8 cellular contexts compared by ENCODE assay signal in the genomic region with DNA sequence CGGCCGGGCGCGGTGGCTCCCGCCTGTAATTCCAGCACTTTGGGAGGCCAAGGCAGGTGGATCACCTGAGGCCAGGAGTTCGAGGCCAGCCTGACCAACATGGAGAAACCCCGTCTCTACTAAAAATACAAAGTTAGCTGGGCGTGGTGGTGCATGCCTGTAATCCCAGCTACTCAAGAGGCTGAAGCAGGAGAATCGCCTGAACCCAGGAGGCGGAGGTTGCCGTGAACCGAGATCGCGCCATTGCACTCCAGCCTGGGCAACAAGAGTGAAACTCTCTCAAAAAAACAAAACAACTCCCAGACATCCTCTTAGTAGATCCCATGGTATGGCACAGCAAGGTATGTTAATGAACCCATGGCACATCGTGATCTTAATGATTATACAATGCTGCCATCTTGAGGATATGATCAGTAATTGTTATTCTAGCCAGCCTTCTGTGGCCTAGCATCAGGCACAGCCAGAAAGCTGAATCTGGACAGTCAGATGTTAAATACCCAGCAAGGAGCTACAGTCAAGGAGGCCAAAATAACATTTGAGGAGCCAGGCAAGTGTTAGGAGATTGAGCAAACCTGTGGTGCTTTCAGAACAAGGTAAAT. TPM values are rescaled to one million over a fixed set of nuclear protein-coding genes. Genes with fewer than 3 reads are reported as not detected.
A peak's percentile ranks its signal among the peaks of the same experiment; 100 is the strongest.
DNase-seq lines count a peak whose midpoint lies in the region; ATAC-seq, FAIRE-seq and TF ChIP-seq lines count a peak whose summit lies in the region.
"Not testable (repeated sequence)": the region's sequence is repeated elsewhere in the genome, so short reads cannot be mapped to it uniquely, and the experiment has no call there.

No MANE protein-coding gene starts in this region.

- not testable (repeated sequence) for TF ChIP-seq POLR2A in endothelial cell of umbilical vein (IDR thresholded peaks at IDR 0.05; ENCODE audit: low read depth, low read length)

- TF ChIP-seq CTCF in WERI-Rb-1 (IDR thresholded peaks at IDR 0.05; ENCODE audit: low read depth, low read length), result peak; percentile 37
- peak in 1 of 2 donors; percentile 44 for TF ChIP-seq CTCF in endothelial cell of umbilical vein (IDR thresholded peaks at IDR 0.05; ENCODE audit: extremely low read depth in 1 of 2, insufficient read depth in 1 of 2, low read depth in 1 of 2, low read length in 2 of 2)

- peak; percentile 83 for DNase-seq in EL
- DNase-seq in NCI-H345 treated with DMSO at 0.1 percent for 48 hours (lab: John Stamatoyannopoulos, UW; ENCODE audit: unreplicated experiment), result peak; percentile 87
- not testable (repeated sequence) for DNase-seq in WERI-Rb-1
- peak; percentile 80 for DNase-seq in endothelial cell of umbilical vein (ENCODE audit: low read depth, low spot score)
- DNase-seq in lung microvascular endothelial cell (ENCODE audit: low read depth in 2 of 2), result peak; percentile 85 to 88
- peak; percentile 96 for DNase-seq in superior temporal gyrus (ENCODE audit: extremely low spot score)

- H4K20me1 ChIP-seq in endothelial cell of umbilical vein (replicated peaks; ENCODE audit: control insufficient read depth, extremely low read depth, insufficient read depth, low read length), result not testable (repeated sequence)

- H2AFZ ChIP-seq in endothelial cell of umbilical vein (ENCODE audit: low read depth, low read length), result not testable (repeated sequence)

- H3K4me3 ChIP-seq in WERI-Rb-1 (ENCODE audit: low read depth, low read length); endothelial cell of umbilical vein (replicated peaks in 1 of 3; ENCODE audit: insufficient read depth in 1 of 3, low read depth in 1 of 3, low read length in 3 of 3): not testable (repeated sequence)

- intact Hi-C loops in endothelial cell of umbilical vein (cut with micrococcal nuclease), result loop anchor here (1.0 to 10.0 kb wide), 7 partner anchors 17 to 500 kb away; a partner anchor contains a TSS

- dilution Hi-C loops in endothelial cell of umbilical vein (cut with MboI; ENCODE audit: extremely low pct_ligation_motif_present, low sequenced_read_pairs), result not testable (repeated sequence)

- H3K4me1 ChIP-seq in endothelial cell of umbilical vein (ENCODE audit: control insufficient read depth, extremely low read depth, insufficient read depth, low read length), result peaks cover 39% of the 10 kb centered on the region

- CTCF ChIA-PET in endothelial cell of umbilical vein (lab: Charles Lee), result interaction anchor here (0.5 to 5.3 kb wide), 40 partner anchors 9 to 423 kb away, joined by 3 to 71 read pairs (median 4); a partner anchor contains a TSS

- not testable (repeated sequence) for H3K27ac ChIP-seq in WERI-Rb-1
- peak overlapping the region; percentile 71 for H3K27ac ChIP-seq in endothelial cell of umbilical vein (ENCODE audit: insufficient read depth, low read depth, low read length)

- not testable (repeated sequence) for H3K9ac ChIP-seq in endothelial cell of umbilical vein (replicated peaks; ENCODE audit: extremely low read depth, insufficient read depth, low read length)

- not testable (repeated sequence) for H3K27me3 ChIP-seq in WERI-Rb-1 (ENCODE audit: insufficient read depth, low read depth, severe bottlenecking); endothelial cell of umbilical vein (ENCODE audit: control insufficient read depth in 2 of 2, insufficient read depth in 2 of 2, low read length in 2 of 2)

- FAIRE-seq in endothelial cell of umbilical vein (lab: Jason Lieb, UNC), result peak; percentile 89

- ATAC-seq in GM21528 (IDR thresholded peaks at IDR 0.05; ENCODE audit: low FRiP score, unreplicated experiment), result peak; percentile 75
- ATAC-seq in HG03520 (IDR thresholded peaks at IDR 0.05; ENCODE audit: unreplicated experiment), result peak; percentile 84

- not testable (repeated sequence) for H3K9me3 ChIP-seq in WERI-Rb-1 (ENCODE audit: severe bottlenecking); endothelial cell of umbilical vein (replicated peaks; ENCODE audit: control insufficient read depth, insufficient read depth, low read length)

- not testable (repeated sequence) for H3K36me3 ChIP-seq in WERI-Rb-1; endothelial cell of umbilical vein (ENCODE audit: control insufficient read depth in 2 of 2, extremely low read depth in 1 of 2, insufficient read depth in 2 of 2, low read length in 2 of 2)

- H3K4me2 ChIP-seq in endothelial cell of umbilical vein (ENCODE audit: insufficient read depth, low read length), result not testable (repeated sequence)

- POLR2A ChIA-PET in endothelial cell of umbilical vein (lab: Charles Lee), result interaction anchor here (1.3 kb wide), 1 partner anchor 189 kb away, joined by 3 read pairs; no protein-coding TSS in a partner anchor

- not testable (repeated sequence) for H3K9me1 ChIP-seq in endothelial cell of umbilical vein (replicated peaks; ENCODE audit: control insufficient read depth, extremely low read depth, insufficient read depth, low read length)

- BruUV-seq in endothelial cell of umbilical vein (replicated peaks; lab: Mats Ljungman, UMichigan), result not testable (repeated sequence)

- H3K79me2 ChIP-seq in endothelial cell of umbilical vein (ENCODE audit: control insufficient read depth, insufficient read depth, low read length), result not testable (repeated sequence)

RNA-seq across cellular contexts. Expression of a gene that starts 13.4 kb away (rescaled TPM):
- total RNA-seq in endothelial cell of umbilical vein (253 and 259 TPM in 2 replicates), lung microvascular endothelial cell (290 and 294 TPM in 2 replicates)
- polyA plus RNA-seq in endothelial cell of umbilical vein, result 69.7 and 74.1 TPM in 2 replicates
- 94.2 and 105 TPM in 2 replicates for polyA plus RNA-seq in endothelial cell of umbilical vein (2011; cell fraction: cytosol; rRNA removed)
- polyA plus RNA-seq in endothelial cell of umbilical vein (2011; cell fraction: nucleus; rRNA removed), result 104 and 117 TPM in 2 replicates
- 128 and 160 TPM in 2 replicates for polyA plus RNA-seq in endothelial cell of umbilical vein (2012)
- polyA minus RNA-seq in endothelial cell of umbilical vein, result 242 and 250 TPM in 2 replicates
- polyA minus RNA-seq in endothelial cell of umbilical vein (2011; cell fraction: cytosol; rRNA and poly(A)+ RNA removed), result 114 TPM
- 153 and 171 TPM in 2 replicates for polyA minus RNA-seq in endothelial cell of umbilical vein (2011; cell fraction: nucleus; rRNA and poly(A)+ RNA removed)

RNA-seq across cellular contexts. Expression of a gene that starts 16.7 kb away (rescaled TPM):
- total RNA-seq in endothelial cell of umbilical vein (7.0 and 7.1 TPM in 2 replicates), lung microvascular endothelial cell (9.8 and 16.1 TPM in 2 replicates)
- 4.4 and 4.9 TPM in 2 replicates for polyA plus RNA-seq in endothelial cell of umbilical vein
- 3.6 and 4.3 TPM in 2 replicates for polyA plus RNA-seq in endothelial cell of umbilical vein (2011; cell fraction: cytosol; rRNA removed)
- polyA plus RNA-seq in endothelial cell of umbilical vein (2011; cell fraction: nucleus; rRNA removed), result 9.7 and 10.3 TPM in 2 replicates
- polyA plus RNA-seq in endothelial cell of umbilical vein (2012), result 2.7 and 3.2 TPM in 2 replicates
- 7.5 and 7.6 TPM in 2 replicates for polyA minus RNA-seq in endothelial cell of umbilical vein
- not detected for polyA minus RNA-seq in endothelial cell of umbilical vein (2011; cell fraction: cytosol; rRNA and poly(A)+ RNA removed)
- 6.9 and 7.0 TPM in 2 replicates for polyA minus RNA-seq in endothelial cell of umbilical vein (2011; cell fraction: nucleus; rRNA and poly(A)+ RNA removed)
